34 cellular contexts compared by ENCODE assay signal in the genomic region with DNA sequence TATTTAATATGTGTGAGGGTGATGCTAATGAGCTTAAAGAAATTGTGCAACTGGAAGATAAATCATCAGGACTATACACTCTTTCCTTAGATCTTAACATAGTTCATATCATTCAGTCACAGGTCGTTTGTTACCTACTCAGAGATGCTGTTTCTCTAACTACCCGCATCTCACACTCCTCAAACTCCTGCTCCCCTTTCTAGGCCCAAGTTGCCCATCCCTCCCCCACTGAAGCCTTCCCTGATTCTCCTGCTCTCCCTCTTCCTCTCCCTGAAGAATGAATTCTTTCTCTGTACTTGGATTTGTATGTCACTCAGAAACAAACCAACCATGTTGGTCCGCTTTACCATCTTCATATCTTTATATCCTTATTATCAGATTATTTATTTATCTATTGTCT. TPM values are rescaled to one million over a fixed set of nuclear protein-coding genes. Genes with fewer than 3 reads are reported as not detected.
A peak's percentile ranks its signal among the peaks of the same experiment; 100 is the strongest.
DNase-seq lines count a peak whose midpoint lies in the region; ATAC-seq, FAIRE-seq and TF ChIP-seq lines count a peak whose summit lies in the region.
"Had no signal": no experiment of that assay in that cellular context is flagged by ENCODE, and none has a peak within 500 bp of the region (broad histone marks: within the 10 kb centered on the region; RNA-seq: fewer than 3 reads in every experiment).

No MANE protein-coding gene starts in this region.

- H4K20me1 ChIP-seq in GM23338 (replicated peaks; ENCODE audit: insufficient read depth): no peaks in the 10 kb centered on the region; the same call in 1 of the 2 replicates
- peaks cover 20% of the 10 kb centered on the region for H4K20me1 ChIP-seq in MM.1S (ENCODE audit: insufficient read depth, low read length)

- FAIRE-seq in bronchial epithelial cell (lab: Jason Lieb, UNC): no peak
- FAIRE-seq: G401.6 had no signal

- peak; percentile 71 for ATAC-seq in GM23338
- ATAC-seq: activated CD8-positive, alpha-beta T cell treated with anti-CD3 and anti-CD28 coated beads, Interleukin-2, amount 10 ng/mL, durations not matched to agents 7 days and 5 days had no signal

- peaks cover 75% of the 10 kb centered on the region for H3K79me2 ChIP-seq in GM23338 (replicated peaks; ENCODE audit: insufficient read depth)
- peaks cover 90% of the 10 kb centered on the region for H3K79me2 ChIP-seq in MM.1S (ENCODE audit: low read length)

- H3K36me3 Mint-ChIP-seq in CD4-positive, alpha-beta memory T cell: peaks cover 10 to 19% of the 10 kb centered on the region in 2 donors
- H3K36me3 Mint-ChIP-seq in GM23338 (ENCODE audit: low read depth): no peaks in the 10 kb centered on the region; the same call in 2 of the 3 replicates
- H3K36me3 Mint-ChIP-seq: activated naive CD8-positive, alpha-beta T cell had no signal

- H3K36me3 ChIP-seq in CD4-positive, alpha-beta memory T cell (ENCODE audit: insufficient read depth, low read length): no peaks in the 10 kb centered on the region
- H3K36me3 ChIP-seq in GM23338 (ENCODE audit: insufficient read depth) (no peaks in the 10 kb centered on the region), bronchial epithelial cell (ENCODE audit: control insufficient read depth, insufficient read depth, low read length) (no peaks in the 10 kb centered on the region), MM.1S (replicated peaks; ENCODE audit: insufficient read depth, low read length) (peaks cover 6% of the 10 kb centered on the region; the same call in 1 of the 2 replicates)
- H3K36me3 ChIP-seq: HAP-1 had no signal

- H3K9me3 ChIP-seq in CD4-positive, alpha-beta memory T cell (ENCODE audit: control insufficient read depth in 1 of 2, low read length in 2 of 2): no peaks in the 10 kb centered on the region
- H3K9me3 ChIP-seq in MM.1S (replicated peaks; ENCODE audit: insufficient read depth, low read length): no peaks in the 10 kb centered on the region
- H3K9me3 ChIP-seq: ascending aorta, esophagus squamous epithelium, HAP-1 had no signal

- H3K4me2 ChIP-seq in GM23338 (no peak overlapping the region), MM.1S (ENCODE audit: low read depth, low read length) (no peak overlapping the region)
- H3K4me2 ChIP-seq: PC-9 had no signal

- H3K4me3 ChIP-seq in CD4-positive, alpha-beta memory T cell (ENCODE audit: low read length in 2 of 2): no peak overlapping the region
- H3K4me3 ChIP-seq in GM23338 (no peak overlapping the region), bronchial epithelial cell (ENCODE audit: low read depth, low read length) (no peak overlapping the region), MM.1S (ENCODE audit: low read length) (no peak overlapping the region)
- H3K4me3 ChIP-seq: esophagus squamous epithelium, HAP-1, PC-9 had no signal

- no peak overlapping the region for H3K9ac ChIP-seq in MM.1S (ENCODE audit: low read length)
- H3K9ac ChIP-seq: parathyroid adenoma had no signal

- H3K9me2 ChIP-seq in GM23338 (ENCODE audit: insufficient read depth): no peaks in the 10 kb centered on the region
- no peaks in the 10 kb centered on the region for H3K9me2 ChIP-seq in MM.1S (replicated peaks; ENCODE audit: insufficient read depth, low read length)

- H3K4me1 ChIP-seq in CD4-positive, alpha-beta memory T cell (ENCODE audit: insufficient read depth, low read length): peaks cover 65% of the 10 kb centered on the region
- H3K4me1 ChIP-seq in GM23338 (ENCODE audit: insufficient read depth) (peaks cover 8% of the 10 kb centered on the region; the same call in 1 of the 2 replicates), MM.1S (ENCODE audit: low read length) (no peaks in the 10 kb centered on the region)
- H3K4me1 ChIP-seq: parathyroid adenoma had no signal

- no peaks in the 10 kb centered on the region for H3K27me3 Mint-ChIP-seq in CD4-positive, alpha-beta memory T cell
- no peaks in the 10 kb centered on the region for H3K27me3 Mint-ChIP-seq in GM23338 (ENCODE audit: insufficient read depth, low read depth, poor library complexity)
- H3K27me3 Mint-ChIP-seq: activated naive CD8-positive, alpha-beta T cell; type B pancreatic cell had no signal

- H3K4me3 Mint-ChIP-seq in CD4-positive, alpha-beta memory T cell: peak overlapping the region in 4 of 8 donors; percentile 12 to 71 (median 32)
- H3K4me3 Mint-ChIP-seq in GM23338: no peak overlapping the region
- H3K4me3 Mint-ChIP-seq: activated CD8-positive, alpha-beta T cell treated with anti-CD3 and anti-CD28 coated beads, Interleukin-2, amount 10 ng/mL, durations not matched to agents 7 days and 5 days; neural crest cell; type B pancreatic cell had no signal

- no peaks in the 10 kb centered on the region for H3K27me3 ChIP-seq in CD4-positive, alpha-beta memory T cell (ENCODE audit: insufficient read depth, low read length)
- H3K27me3 ChIP-seq in GM23338 (ENCODE audit: insufficient read depth) (no peaks in the 10 kb centered on the region), bronchial epithelial cell (ENCODE audit: control insufficient read depth, insufficient read depth, low read length) (no peaks in the 10 kb centered on the region), MM.1S (replicated peaks; ENCODE audit: insufficient read depth, low read length) (no peaks in the 10 kb centered on the region)
- H3K27me3 ChIP-seq: ascending aorta, esophagus squamous epithelium, foreskin keratinocyte had no signal

- POLR2A ChIA-PET in CD4-positive, alpha-beta memory T cell (lab: Charles Lee; ENCODE audit: partially characterized antibody): interaction anchor here (1.4 to 8.3 kb wide), 2 partner anchors 9 to 31 kb away, joined by 4 to 133 read pairs; partner anchors contain the start of gene SH3GLB1

- CTCF ChIA-PET in CD4-positive, alpha-beta memory T cell (lab: Charles Lee; ENCODE audit: partially characterized antibody): interaction anchor here (1.6 to 9.5 kb wide), 2 partner anchors 8 to 31 kb away, joined by 6 to 165 read pairs; partner anchors contain the start of gene SH3GLB1

- no peak overlapping the region for H3K27ac ChIP-seq in CD4-positive, alpha-beta memory T cell (ENCODE audit: low read depth, low read length)
- H3K27ac ChIP-seq in GM23338 (ENCODE audit: low read depth) (no peak overlapping the region), MM.1S (ENCODE audit: low read length) (no peak overlapping the region)
- H3K27ac ChIP-seq: parathyroid adenoma, PC-9, VCaP had no signal

- TF ChIP-seq CTCF in GM23338 (conservative IDR thresholded peaks at IDR 0.05; ENCODE audit: low read depth in 2 of 2) (no peak), bronchial epithelial cell (IDR thresholded peaks at IDR 0.05; ENCODE audit: insufficient read depth, low read length, severe bottlenecking) (no peak), MM.1S (IDR thresholded peaks at IDR 0.05; ENCODE audit: low read length) (no peak)

- H3K4me1 Mint-ChIP-seq in CD4-positive, alpha-beta memory T cell: peaks cover 34 to 68% (median 42%) of the 10 kb centered on the region in 4 donors
- H3K4me1 Mint-ChIP-seq in GM23338: peaks cover 10% of the 10 kb centered on the region

- no peaks in the 10 kb centered on the region for H3F3A ChIP-seq in GM23338 (replicated peaks; ENCODE audit: low read depth)
- H3F3A ChIP-seq in MM.1S (ENCODE audit: insufficient read depth, low read length): no peaks in the 10 kb centered on the region

- peak overlapping the region in 4 of 7 donors; percentile 42 to 69 (median 59) for H3K27ac Mint-ChIP-seq in CD4-positive, alpha-beta memory T cell
- H3K27ac Mint-ChIP-seq in GM23338: no peak overlapping the region
- H3K27ac Mint-ChIP-seq: activated CD8-positive, alpha-beta T cell treated with anti-CD3 and anti-CD28 coated beads, Interleukin-2, amount 10 ng/mL, durations not matched to agents 7 days and 5 days; activated naive CD8-positive, alpha-beta T cell; activated T-helper 2 cell treated with anti-CD3 and anti-CD28 coated beads, Interferon-gamma antibody, Interleukin-2, Interleukin-4, amounts not matched to agents 10 μg/mL and 5 μg/mL and 100 μg/mL, durations not matched to agents 14 hours and 24 hours and 36 hours; type B pancreatic cell had no signal

- H3K9me3 Mint-ChIP-seq in CD4-positive, alpha-beta memory T cell: no peaks in the 10 kb centered on the region
- no peaks in the 10 kb centered on the region for H3K9me3 Mint-ChIP-seq in GM23338
- H3K9me3 Mint-ChIP-seq: activated T-helper 2 cell treated with anti-CD3 and anti-CD28 coated beads, Interferon-gamma antibody, Interleukin-2, Interleukin-4, amounts not matched to agents 10 μg/mL and 5 μg/mL and 100 μg/mL, durations not matched to agents 14 hours and 24 hours and 36 hours; neural crest cell; type B pancreatic cell had no signal

- intact Hi-C loops in CD4-positive, alpha-beta memory T cell (cut with micrococcal nuclease): no loop called here

- no peak for DNase-seq in CD4-positive, alpha-beta memory T cell
- peak; percentile 10 for DNase-seq in GM23338 (ENCODE audit: low spot score)
- DNase-seq in bronchial epithelial cell (ENCODE audit: low read depth): peak; percentile 27
- DNase-seq in left kidney (ENCODE audit: low read depth, low spot score): peak; percentile 1
- no peak for DNase-seq in effector CD4-positive, alpha-beta T cell
- no peak for DNase-seq in DMS53 (lab: John Stamatoyannopoulos, UW)
- DNase-seq in MM.1S: no peak
- DNase-seq: activated CD4-positive, alpha-beta T cell treated with anti-CD3 and anti-CD28 coated beads for 4 hours; activated CD8-positive, alpha-beta T cell treated with anti-CD3 and anti-CD28 coated beads, Interleukin-2, amount 10 ng/mL, durations not matched to agents 7 days and 5 days; caudate nucleus; DMS79; esophagus squamous epithelium; foreskin keratinocyte; mammary epithelial cell; NCI-H1417 treated with DMSO at 0.1 percent for 48 hours; NCI-H2029 treated with DMSO at 0.1 percent for 48 hours; NCI-H2227 treated with DMSO at 0.1 percent for 48 hours; NCI-H526; NK-92 treated with Interleukin-12 subunit alpha and Interleukin-12 subunit beta, amount 100 ng/mL, for 24 hours; PC-9; SHP77; stimulated activated CD4-positive, alpha-beta T cell treated with anti-CD3 and anti-CD28 coated beads, Interleukin-12 subunit alpha, Interleukin-12 subunit beta, amount 100 ng/mL, for 4 hours; stimulated activated CD4-positive, alpha-beta T cell treated with anti-CD3 and anti-CD28 coated beads, Interleukin-4, amount 100 ng/mL, for 24 hours; substantia nigra; T-helper 9 cell had no signal

- H2AFZ ChIP-seq in GM23338 (no peak overlapping the region), MM.1S (ENCODE audit: low read length) (no peak overlapping the region)
- H2AFZ ChIP-seq: parathyroid adenoma, PC-9 had no signal

TF ChIP-seq in GM23338, 12 proteins besides CTCF, POLR2A, EP300 and RAD21 (continues in another document):
- TF ChIP-seq CREB1 (CRISPR knock-in tag; IDR thresholded peaks at IDR 0.05; ENCODE audit: low read depth) (no peak), ZNF331 (CRISPR knock-in tag; IDR thresholded peaks at IDR 0.05; ENCODE audit: low read depth) (no peak), NANOG (IDR thresholded peaks at IDR 0.05; ENCODE audit: borderline replicate concordance) (no peak)

RNA-seq across cellular contexts. Expression of gene SH3GLB1, which starts 9.1 kb away (rescaled TPM):
- 10 to 100 TPM; 55.4 to 59.6 TPM for total RNA-seq in CD4-positive, alpha-beta memory T cell
- 10 to 100 TPM; 45.0 to 54.5 TPM for polyA plus RNA-seq in CD4-positive, alpha-beta memory T cell
- 16.4 and 21.4 TPM in 2 replicates for total RNA-seq in GM23338 (2014; rRNA removed; shearing (Covaris generic))
- polyA plus RNA-seq in GM23338 (2016; fragmentation: Nextera tagmentation; extraction: Ambion mirVana): 27.1 and 29.4 TPM in 2 replicates
- 21.3 and 31.2 TPM in 2 replicates for total RNA-seq in bronchial epithelial cell

Comparison
In these comparisons a context has a peak if more than half of its experiments do, and no peak if none do; other contexts are left out.
1. DNase-seq: peak in GM23338 (single experiment), bronchial epithelial cell (single experiment) and left kidney (single experiment); none in CD4-positive, alpha-beta memory T cell (0 of 5), effector CD4-positive, alpha-beta T cell (single experiment), DMS53 (single experiment) and MM.1S (single experiment).